ENCODE assay signal across 1 cellular context in genomic region chr9:35814841-35815543, GRCh38.
TF ChIP-seq lines count a peak whose summit lies in the region.

TSS of gene HINT2 (minus strand) at chr9:35815042. CDS start at chr9:35814979, 63 bp downstream.

TF ChIP-seq in A549, 52 proteins besides CTCF, POLR2A, EP300 and RAD21 (continued from another document):
- TF ChIP-seq HMGXB4 (CRISPR knock-in tag; IDR thresholded peaks at IDR 0.05; ENCODE audit: borderline replicate concordance) (peak; percentile 52; the same call in 1 of the 2 replicates), RCOR1 (IDR thresholded peaks at IDR 0.05; ENCODE audit: low read depth, low read length) (no peak), TFCP2L1 (CRISPR knock-in tag; IDR thresholded peaks at IDR 0.05) (peak; percentile 8; the same call in 1 of the 2 replicates), SREBF2 (IDR thresholded peaks at IDR 0.05) (peak; percentile 20; the same call in 1 of the 2 replicates), HOXB13 (CRISPR knock-in tag; IDR thresholded peaks at IDR 0.05; ENCODE audit: low read depth) (peak; percentile 36; the same call in 1 of the 2 replicates), JUN (IDR thresholded peaks at IDR 0.05) (peak in 1 of 2 experiments; percentile 93; a peak in 3 of 5 replicates), ZC3H11A (IDR thresholded peaks at IDR 0.05) (no peak)
